In the genomic region with DNA sequence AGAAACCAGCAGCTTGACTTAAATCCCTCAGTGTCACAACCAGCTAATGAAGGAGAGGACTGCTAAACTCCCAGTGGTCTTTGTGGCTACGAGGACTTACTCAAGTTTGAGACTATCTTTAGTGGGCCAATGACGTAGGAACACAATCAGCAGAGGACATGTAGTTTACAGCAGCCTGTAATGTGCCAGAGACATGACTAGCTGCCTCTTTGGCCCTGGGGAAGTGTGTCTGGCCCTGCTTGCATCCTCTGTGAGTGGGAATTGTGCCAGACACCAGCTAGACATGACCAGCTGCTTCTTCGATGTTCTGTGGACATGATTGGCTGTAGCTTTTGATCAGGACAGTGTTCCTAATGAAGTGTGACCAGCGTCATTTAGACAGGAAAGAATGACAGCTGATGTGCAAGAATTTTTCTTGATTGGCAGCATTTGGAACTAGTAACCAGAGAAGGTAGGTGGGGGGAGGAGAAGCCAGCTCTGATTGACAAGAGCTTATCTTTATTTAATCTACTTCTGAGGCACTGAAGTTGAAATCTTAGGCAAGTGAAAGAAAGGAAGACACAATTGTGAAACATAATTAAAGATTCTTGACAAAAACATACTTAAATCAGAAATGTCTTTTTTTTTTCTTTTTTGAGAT, we compare ENCODE assay signal across 9 cellular contexts.
DNase-seq lines count a peak whose midpoint lies in the region; ATAC-seq and TF ChIP-seq lines count a peak whose summit lies in the region.
"Had no signal": no experiment of that assay in that cellular context is flagged by ENCODE, and none has a peak within 500 bp of the region (broad histone marks: within the 10 kb centered on the region; RNA-seq: fewer than 3 reads in every experiment).

No MANE protein-coding gene starts in this region.

- CTCF ChIA-PET in A673 (lab: Charles Lee), result interaction anchor here (0.6 kb wide), 1 partner anchor 158 kb away, joined by 4 read pairs; no protein-coding TSS in a partner anchor

- no peak overlapping the region for H2AFZ ChIP-seq in hepatocyte

- H3K4me3 ChIP-seq in A673 (ENCODE audit: low read depth, low read length, poor library complexity, severe bottlenecking) (no peak overlapping the region), adrenal gland (no peak overlapping the region), hepatocyte (no peak overlapping the region)
- no peak overlapping the region for H3K4me3 ChIP-seq in effector memory CD4-positive, alpha-beta T cell (ENCODE audit: insufficient read depth, low read depth, low read length, poor library complexity, severe bottlenecking)

- H3K9me3 ChIP-seq in A673 (ENCODE audit: low read depth, low read length, poor library complexity, severe bottlenecking), result no peaks in the 10 kb centered on the region
- no peaks in the 10 kb centered on the region for H3K9me3 ChIP-seq in adrenal gland (replicated peaks in 1 of 3)
- H3K9me3 ChIP-seq in effector memory CD4-positive, alpha-beta T cell (ENCODE audit: control insufficient read depth, low read length), result no peaks in the 10 kb centered on the region
- H3K9me3 ChIP-seq in hepatocyte (ENCODE audit: low read depth), result no peaks in the 10 kb centered on the region

- H3K36me3 Mint-ChIP-seq in naive B cell, result no peaks in the 10 kb centered on the region

- peaks cover 19% of the 10 kb centered on the region for H4K20me1 ChIP-seq in hepatocyte (ENCODE audit: insufficient read depth, poor library complexity, severe bottlenecking)

- peak; percentile 91 for DNase-seq in A673 (ENCODE audit: low spot score)
- DNase-seq in adrenal gland, result peak; percentile 64 to 94 (median 81)
- DNase-seq in naive B cell, result peak; percentile 32
- DNase-seq in effector memory CD4-positive, alpha-beta T cell, result no peak
- DNase-seq in activated CD4-positive, alpha-beta T cell treated with anti-CD3 and anti-CD28 coated beads, Interleukin-2, amount 50 U/mL, for 1 hour, result no peak
- no peak for DNase-seq in hepatocyte (ENCODE audit: low spot score)

- peak overlapping the region; percentile 20 to 90 (median 44) for H3K27ac Mint-ChIP-seq in naive B cell

- H3K9me2 ChIP-seq in hepatocyte (replicated peaks; ENCODE audit: insufficient read depth), result no peaks in the 10 kb centered on the region

- H3K79me2 ChIP-seq in hepatocyte, result peaks cover 42% of the 10 kb centered on the region

- POLR2A ChIA-PET in A673 (lab: Charles Lee; ENCODE audit: low non-redundant PET), result interaction anchor here (0.5 to 0.7 kb wide), 3 partner anchors 120 to 356 kb away, joined by 4 to 10 read pairs (median 5); no protein-coding TSS in a partner anchor

- no peak for TF ChIP-seq POLR2A in adrenal gland (IDR thresholded peaks at IDR 0.05)

- H3K9me3 Mint-ChIP-seq in naive B cell, result no peaks in the 10 kb centered on the region

- H3K36me3 ChIP-seq in A673 (ENCODE audit: insufficient read depth, low read length, poor library complexity, severe bottlenecking) (no peaks in the 10 kb centered on the region), adrenal gland (replicated peaks in 1 of 2) (no peaks in the 10 kb centered on the region), hepatocyte (replicated peaks; ENCODE audit: insufficient read depth, low read depth) (no peaks in the 10 kb centered on the region)
- no peaks in the 10 kb centered on the region for H3K36me3 ChIP-seq in effector memory CD4-positive, alpha-beta T cell (ENCODE audit: control insufficient read depth, insufficient read depth, low read length)

- ATAC-seq in GM18873 (IDR thresholded peaks at IDR 0.05; ENCODE audit: low FRiP score, unreplicated experiment), result peak; percentile 36
- peak; percentile 60 for ATAC-seq in HG03103 (IDR thresholded peaks at IDR 0.05; ENCODE audit: low read depth, unreplicated experiment)
- peak; percentile 72 to 86 for ATAC-seq in naive B cell (ENCODE audit: low read depth in 2 of 2)
- ATAC-seq: left colon had no signal

- TF ChIP-seq CTCF in A673 (conservative IDR thresholded peaks at IDR 0.05; ENCODE audit: low read depth, low read length) (no peak), adrenal gland (IDR thresholded peaks at IDR 0.05) (no peak), hepatocyte (IDR thresholded peaks at IDR 0.05; ENCODE audit: poor library complexity) (no peak)

- 9 to 27% (median 14%) methylated on average over 4 of the region's 4 CpGs for WGBS in adrenal gland, 4 donors
- WGBS in hepatocyte (ENCODE audit: low lambda C conversion rate, missing lambda C conversion rate), result 72% methylated on average over 4 of the region's 4 CpGs

- H3K27ac ChIP-seq in A673 (ENCODE audit: low read depth, low read length, poor library complexity, severe bottlenecking) (peak overlapping the region; percentile 66), adrenal gland (no peak overlapping the region), hepatocyte (no peak overlapping the region)
- H3K27ac ChIP-seq in effector memory CD4-positive, alpha-beta T cell (ENCODE audit: insufficient read depth, low read length, poor library complexity, severe bottlenecking), result no peak overlapping the region

- H3K4me1 ChIP-seq in A673 (ENCODE audit: insufficient read depth, low read length, poor library complexity, severe bottlenecking), result peaks cover 38% of the 10 kb centered on the region
- H3K4me1 ChIP-seq in adrenal gland (replicated peaks in 1 of 2), result peaks cover 4 to 26% of the 10 kb centered on the region in 2 donors
- H3K4me1 ChIP-seq in effector memory CD4-positive, alpha-beta T cell (ENCODE audit: control insufficient read depth, insufficient read depth, low read length, poor library complexity, severe bottlenecking), result no peaks in the 10 kb centered on the region
- peaks cover 20% of the 10 kb centered on the region for H3K4me1 ChIP-seq in hepatocyte (ENCODE audit: insufficient read depth)

- no TSS peak for BruUV-seq in A673 (replicated peaks; lab: Mats Ljungman, UMichigan)

- no peaks in the 10 kb centered on the region for H3K27me3 Mint-ChIP-seq in naive B cell

- intact Hi-C loops in A673 (cut with micrococcal nuclease; ENCODE audit: unreplicated experiment) (no loop called here), adrenal gland (cut with DNase I) (no loop called here)

- H3K4me1 Mint-ChIP-seq in naive B cell, result peaks cover 21 to 29% (median 27%) of the 10 kb centered on the region in 3 donors

- H3K27me3 ChIP-seq in A673 (replicated peaks; ENCODE audit: insufficient read depth, low read depth, low read length, poor library complexity) (no peaks in the 10 kb centered on the region), adrenal gland (no peaks in the 10 kb centered on the region), hepatocyte (no peaks in the 10 kb centered on the region)
- H3K27me3 ChIP-seq in effector memory CD4-positive, alpha-beta T cell (replicated peaks; ENCODE audit: control insufficient read depth, insufficient read depth, low read length, poor library complexity, severe bottlenecking), result no peaks in the 10 kb centered on the region

- no peak overlapping the region for H3K4me2 ChIP-seq in hepatocyte

- peak overlapping the region in 4 of 8 donors; percentile 40 to 57 (median 45) for H3K4me3 Mint-ChIP-seq in naive B cell

Comparison
In these comparisons a context has a peak if more than half of its experiments do, and no peak if none do; other contexts are left out.
1. DNase-seq: peak in A673 (single experiment), adrenal gland (7 of 7) and naive B cell (single experiment); none in effector memory CD4-positive, alpha-beta T cell (0 of 3), activated CD4-positive, alpha-beta T cell treated with anti-CD3 and anti-CD28 coated beads, Interleukin-2, amount 50 U/mL, for 1 hour (single experiment) and hepatocyte (single experiment).
2. Peak in every context shown above with its lines, with median percentiles within 50 percentile points of each other: ATAC-seq.